22 cellular contexts compared by ENCODE assay signal in the genomic region with DNA sequence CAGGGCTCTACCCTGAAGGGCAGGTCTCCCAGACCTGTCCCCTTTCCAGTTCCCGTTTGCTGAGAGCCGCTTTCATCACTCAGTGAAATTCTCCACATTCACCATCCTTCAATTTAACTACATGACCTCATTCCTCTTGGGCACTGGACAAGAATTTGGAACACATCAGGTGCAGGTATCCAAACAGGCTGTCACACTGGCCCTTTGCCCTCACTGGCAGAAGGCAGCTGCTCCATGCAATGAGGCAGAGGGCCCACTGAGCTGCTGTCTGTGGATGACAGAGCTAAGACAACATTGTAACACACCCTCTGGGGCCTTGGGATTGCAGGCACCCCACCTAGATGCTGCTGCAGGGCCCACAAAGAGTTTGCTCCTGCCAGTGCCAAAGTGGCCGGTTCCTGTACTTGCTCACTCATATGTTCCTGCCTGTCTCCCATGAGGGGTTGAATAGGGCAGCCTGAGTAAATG. TPM values are rescaled to one million over a fixed set of nuclear protein-coding genes. Genes with fewer than 3 reads are reported as not detected.
A peak's percentile ranks its signal among the peaks of the same experiment; 100 is the strongest.
DNase-seq lines count a peak whose midpoint lies in the region; ATAC-seq, FAIRE-seq and TF ChIP-seq lines count a peak whose summit lies in the region.
"Had no signal": no experiment of that assay in that cellular context is flagged by ENCODE, and none has a peak within 500 bp of the region (broad histone marks: within the 10 kb centered on the region; RNA-seq: fewer than 3 reads in every experiment).

No MANE protein-coding gene starts in this region.

- TF ChIP-seq POLR2A in GM12892 (IDR thresholded peaks at IDR 0.05; ENCODE audit: low read depth, low read length): no peak

- no peaks in the 10 kb centered on the region for H3K9me3 ChIP-seq in neural progenitor cell (ENCODE audit: low read depth)
- H3K9me3 ChIP-seq: A549 had no signal

- H3K9ac ChIP-seq in neural progenitor cell: no peak overlapping the region
- H3K9ac ChIP-seq: BLaER1 treated with 17β-estradiol and CSF1 and Interleukin-3, amounts not matched to agents 10 nM and 100 nM had no signal

- H2AFZ ChIP-seq in neural progenitor cell (replicated peaks): peak overlapping the region; percentile 34

- H3K9me3 Mint-ChIP-seq in neural progenitor cell: no peaks in the 10 kb centered on the region

- no peaks in the 10 kb centered on the region for H3K79me2 ChIP-seq in neural progenitor cell (ENCODE audit: low read depth)

- intact Hi-C loops in Right ventricle myocardium superior (cut with DNase I) (no loop called here), cardiac septum (cut with DNase I) (no loop called here)

- no peak for FAIRE-seq in GM12892 (lab: Jason Lieb, UNC)
- FAIRE-seq: A549, D721Med, GM12878, H54 had no signal

- no peak overlapping the region for H3K4me3 ChIP-seq in neural progenitor cell
- H3K4me3 ChIP-seq: A549; BLaER1 treated with 17β-estradiol and CSF1 and Interleukin-3, amounts not matched to agents 10 nM and 100 nM; GM12878 had no signal

- no peak overlapping the region for H3K27ac Mint-ChIP-seq in neural progenitor cell
- H3K27ac Mint-ChIP-seq: CD8-positive, alpha-beta memory T cell had no signal

- no peak overlapping the region for H3K4me2 ChIP-seq in neural progenitor cell
- H3K4me2 ChIP-seq: A549; BLaER1 treated with 17β-estradiol and CSF1 and Interleukin-3, amounts not matched to agents 10 nM and 100 nM had no signal

- H3K36me3 Mint-ChIP-seq in neural progenitor cell: no peaks in the 10 kb centered on the region
- H3K36me3 Mint-ChIP-seq: CD8-positive, alpha-beta memory T cell had no signal

- peak; percentile 95 for ATAC-seq in Right ventricle myocardium superior (ENCODE audit: poor library complexity)
- ATAC-seq in esophagus mucosa: peak; percentile 92
- ATAC-seq: A549, GM12878, PC-3 had no signal

- peaks cover 3% of the 10 kb centered on the region for H3K4me1 ChIP-seq in neural progenitor cell
- H3K4me1 ChIP-seq: A549 had no signal

- no peaks in the 10 kb centered on the region for H4K20me1 ChIP-seq in neural progenitor cell (ENCODE audit: low read depth)
- H4K20me1 ChIP-seq: BLaER1 treated with 17β-estradiol and CSF1 and Interleukin-3, amounts not matched to agents 10 nM and 100 nM had no signal

- H3K36me3 ChIP-seq in neural progenitor cell: no peaks in the 10 kb centered on the region
- H3K36me3 ChIP-seq: BLaER1 treated with 17β-estradiol and CSF1 and Interleukin-3, amounts not matched to agents 10 nM and 100 nM had no signal

- H3F3A ChIP-seq in neural progenitor cell (ENCODE audit: low read depth): no peaks in the 10 kb centered on the region

- no peaks in the 10 kb centered on the region for H3K27me3 ChIP-seq in neural progenitor cell
- H3K27me3 ChIP-seq: BLaER1 treated with 17β-estradiol and CSF1 and Interleukin-3, amounts not matched to agents 10 nM and 100 nM had no signal

- DNase-seq in Right ventricle myocardium superior (peak; percentile 77), cardiac septum (ENCODE audit: low spot score) (no peak), neural progenitor cell (ENCODE audit: low spot score) (no peak), NCI-H1930 (lab: John Stamatoyannopoulos, UW) (no peak), NOMO-1 (lab: John Stamatoyannopoulos, UW; ENCODE audit: unreplicated experiment in 2 of 2) (no peak), GM12892 (ENCODE audit: insufficient read length) (no peak)
- DNase-seq: CD8-positive, alpha-beta memory T cell; DND-41; GDM1; MV-4-11; NCI-H1417; NCI-H187 treated with DMSO at 0.1 percent for 48 hours; PC-3 had no signal

- H3K27ac ChIP-seq in neural progenitor cell: no peak overlapping the region
- H3K27ac ChIP-seq: A549; BLaER1 treated with 17β-estradiol and CSF1 and Interleukin-3, amounts not matched to agents 10 nM and 100 nM; RWPE1 had no signal

- no peak for TF ChIP-seq CTCF in neural progenitor cell (IDR thresholded peaks at IDR 0.05)

- H3K4me1 Mint-ChIP-seq in neural progenitor cell: no peaks in the 10 kb centered on the region
- H3K4me1 Mint-ChIP-seq: CD8-positive, alpha-beta memory T cell had no signal

- H3K27me3 Mint-ChIP-seq in neural progenitor cell (ENCODE audit: insufficient read depth, low read depth): peaks cover 2% of the 10 kb centered on the region
- H3K27me3 Mint-ChIP-seq: CD8-positive, alpha-beta memory T cell had no signal

- H3K4me3 Mint-ChIP-seq in neural progenitor cell: no peak overlapping the region
- H3K4me3 Mint-ChIP-seq: CD8-positive, alpha-beta memory T cell had no signal

RNA-seq across cellular contexts. Expression of gene ACTL7B, which starts 55.1 kb away (rescaled TPM):
- not detected for total RNA-seq in Right ventricle myocardium superior
- not detected for total RNA-seq in cardiac septum
- total RNA-seq in esophagus mucosa: not detected
- not detected in 2 replicates for total RNA-seq in neural progenitor cell (ENCODE audit: low replicate concordance)
- not detected for polyA plus RNA-seq in GM12892 (2012; ENCODE audit: missing spikeins)
- total RNA-seq: CD8-positive, alpha-beta memory T cell; GM12878; HT1080; PC-3; SK-MEL-5 had no signal
- polyA plus RNA-seq: A549; CD8-positive, alpha-beta memory T cell; GM12878 had no signal
